9 cellular contexts compared by ENCODE assay signal in the genomic region with DNA sequence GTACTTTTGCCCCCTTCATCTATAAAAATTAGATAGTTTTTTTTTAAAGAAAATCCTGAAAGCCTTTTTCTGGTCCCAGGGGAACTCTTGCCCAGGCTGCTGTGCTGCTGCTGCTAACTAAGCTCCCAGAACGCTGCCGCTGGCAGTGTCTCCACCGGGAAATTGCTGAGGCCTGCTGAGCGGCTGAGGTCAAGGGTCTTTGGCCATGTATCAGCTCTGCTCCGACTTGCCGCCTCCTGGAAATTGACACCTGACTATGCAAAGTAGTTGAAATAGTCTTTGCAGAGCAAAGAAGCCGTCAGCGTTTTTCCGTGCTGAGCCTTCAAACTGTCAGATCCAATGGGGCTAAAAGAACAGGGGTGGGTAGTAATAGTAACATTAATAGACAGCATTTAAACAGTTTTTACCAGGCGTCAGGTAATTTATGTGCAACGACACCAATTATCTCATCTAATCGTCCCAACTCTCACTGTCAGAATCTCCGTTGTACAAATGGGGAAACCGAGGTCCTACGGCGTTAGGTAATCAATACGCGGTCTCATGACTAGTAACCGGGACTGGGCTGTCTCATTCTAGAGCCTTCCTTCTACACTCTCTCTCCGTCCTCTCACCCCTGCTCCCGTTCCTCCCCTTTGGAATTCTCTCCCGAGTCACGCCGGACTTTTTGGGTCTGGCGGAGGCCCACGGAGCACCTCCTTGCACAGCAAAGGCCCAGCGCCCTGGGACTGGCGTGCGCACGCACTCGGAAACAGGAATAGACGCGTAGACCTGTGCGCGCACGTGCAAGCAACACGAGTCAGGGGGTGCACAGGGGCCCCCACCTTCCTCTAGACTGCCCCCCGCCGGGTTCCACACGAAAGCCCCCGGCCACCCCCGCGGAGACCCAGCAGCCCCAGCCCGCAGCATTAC. TPM values are rescaled to one million over a fixed set of nuclear protein-coding genes. Genes with fewer than 3 reads are reported as not detected.
DNase-seq lines count a peak whose midpoint lies in the region; ATAC-seq, FAIRE-seq and TF ChIP-seq lines count a peak whose summit lies in the region.
"Had no signal": no experiment of that assay in that cellular context is flagged by ENCODE, and none has a peak within 500 bp of the region (broad histone marks: within the 10 kb centered on the region; RNA-seq: fewer than 3 reads in every experiment).

No MANE protein-coding gene starts in this region.

- H3K9ac ChIP-seq in GM12878 (ENCODE audit: control insufficient read depth, insufficient read depth, low read length): peak overlapping the region; percentile 61
- H3K9ac ChIP-seq in iPS-18a (ENCODE audit: low read length): peak overlapping the region; percentile 75

- H3K4me3 ChIP-seq in BJ (ENCODE audit: low read depth, low read length): peak overlapping the region; percentile 54
- H3K4me3 ChIP-seq in GM12878: peak overlapping the region; percentile 93
- H3K4me3 ChIP-seq in iPS-18a (ENCODE audit: low read length): peak overlapping the region; percentile 82
- H3K4me3 ChIP-seq in skeletal muscle cell (ENCODE audit: low read depth, low read length): peak overlapping the region; percentile 81

- TF ChIP-seq RAD21 in GM12878 (IDR thresholded peaks at IDR 0.05; ENCODE audit: insufficient read depth, low read depth, low read length): no peak

- TF ChIP-seq EP300 in GM12878 (IDR thresholded peaks at IDR 0.05; ENCODE audit: borderline replicate concordance in 1 of 2, control insufficient read depth in 1 of 2, low read depth in 2 of 2, low read length in 2 of 2): no peak

- CTCF ChIA-PET in BJ (lab: Yijun Ruan, JAX): interaction anchor here (0.6 to 1.3 kb wide), 4 partner anchors 12 to 453 kb away, joined by 3 to 4 read pairs (median 3); no protein-coding TSS in a partner anchor
- CTCF ChIA-PET in GM12878 (lab: Yijun Ruan, JAX): interaction anchor here (1.2 kb wide), 1 partner anchor 42 kb away, joined by 3 read pairs; no protein-coding TSS in a partner anchor

- SMC1A ChIA-PET in GM12878 (lab: Charles Lee; ENCODE audit: uncharacterized antibody, unreplicated experiment): no interaction called here

- DNase-seq in BJ (ENCODE audit: low read depth) (no peak), SK-MEL-5 (ENCODE audit: low read depth, low spot score) (peak; percentile 40), GM12878 (ENCODE audit: low read depth, low spot score) (no peak), skeletal muscle cell (ENCODE audit: low read depth) (no peak), kidney glomerular epithelial cell (lab: John Stamatoyannopoulos, UW) (no peak)

- TSS peak; percentile 71 for BruUV-seq in GM12878 (replicated peaks; lab: Mats Ljungman, UMichigan)

- H3K9me3 ChIP-seq in GM12878 (replicated peaks; ENCODE audit: control insufficient read depth, insufficient read depth, low read length) (no peaks in the 10 kb centered on the region), iPS-18a (ENCODE audit: control insufficient read depth, low read depth, low read length) (no peaks in the 10 kb centered on the region)

- ATAC-seq in GM19025 (IDR thresholded peaks at IDR 0.05; ENCODE audit: low read depth, unreplicated experiment): peak; percentile 48
- peak; percentile 66 for ATAC-seq in HG03175 (IDR thresholded peaks at IDR 0.05; ENCODE audit: unreplicated experiment)
- peak; percentile 78 for ATAC-seq in GM12878

- FAIRE-seq in GM12878 (lab: Jason Lieb, UNC): no peak

- H4K20me1 ChIP-seq in GM12878 (ENCODE audit: control insufficient read depth, insufficient read depth): no peaks in the 10 kb centered on the region

- no peak for TF ChIP-seq CTCF in BJ (IDR thresholded peaks at IDR 0.05; ENCODE audit: insufficient read depth, low read depth, low read length)
- no peak for TF ChIP-seq CTCF in GM12878 (IDR thresholded peaks at IDR 0.05 in 2 of 3, conservative IDR thresholded peaks at IDR 0.05 in 1 of 3; ENCODE audit: control insufficient read depth in 2 of 3, extremely low read depth in 1 of 3, insufficient read depth in 1 of 3, low read depth in 3 of 3, low read length in 3 of 3)

- H3K79me2 ChIP-seq in GM12878 (ENCODE audit: control insufficient read depth, insufficient read depth, low read length): no peaks in the 10 kb centered on the region

- H3K27me3 ChIP-seq in BJ (ENCODE audit: control insufficient read depth, insufficient read depth, low read length): peaks cover 5% of the 10 kb centered on the region
- H3K27me3 ChIP-seq in GM12878 (replicated peaks in 1 of 2; ENCODE audit: control insufficient read depth in 2 of 2, insufficient read depth in 2 of 2, low read length in 1 of 2): no peaks in the 10 kb centered on the region
- H3K27me3 ChIP-seq in iPS-18a (ENCODE audit: control insufficient read depth, insufficient read depth, low read length): peaks cover 16% of the 10 kb centered on the region

- no peak overlapping the region for H3K27ac ChIP-seq in GM12878 (ENCODE audit: control insufficient read depth, insufficient read depth)
- H3K27ac ChIP-seq in iPS-18a (ENCODE audit: low read length): no peak overlapping the region

- TF ChIP-seq POLR2A in GM12878 (IDR thresholded peaks at IDR 0.05; ENCODE audit: low read depth, low read length): no peak

- POLR2A ChIA-PET in BJ (lab: Charles Lee): no interaction called here
- POLR2A ChIA-PET in GM12878 (lab: Charles Lee): no interaction called here

- peak overlapping the region; percentile 89 for H2AFZ ChIP-seq in GM12878 (ENCODE audit: control insufficient read depth, low read depth, low read length)

- RAD21 ChIA-PET in GM12878 (lab: Charles Lee; ENCODE audit: unreplicated experiment): no interaction called here

- in situ Hi-C loops in SK-MEL-5 (cut with HindIII; ENCODE audit: low pct_unique_long_range_greater_than_20kb, low sequenced_read_pairs): no loop called here
- in situ Hi-C loops in GM12878 (cut with MboI): no loop called here

- H3K4me1 ChIP-seq in GM12878 (ENCODE audit: control insufficient read depth, insufficient read depth, low read length) (no peaks in the 10 kb centered on the region; the same call in 1 of the 2 replicates), iPS-18a (ENCODE audit: control insufficient read depth, low read depth, low read length) (peaks cover 12% of the 10 kb centered on the region)

- H3K36me3 ChIP-seq in BJ (ENCODE audit: control insufficient read depth, insufficient read depth, low read length): peaks cover 2% of the 10 kb centered on the region; the same call in 1 of the 2 replicates
- H3K36me3 ChIP-seq in GM12878 (ENCODE audit: control insufficient read depth in 2 of 2, insufficient read depth in 2 of 2, low read length in 1 of 2): no peaks in the 10 kb centered on the region
- H3K36me3 ChIP-seq in iPS-18a (ENCODE audit: control insufficient read depth, low read depth, low read length): peaks cover 14% of the 10 kb centered on the region

- intact Hi-C loops in GM12878 (cut with micrococcal nuclease; ENCODE audit: unreplicated experiment): no loop called here

- H3K4me2 ChIP-seq in GM12878 (ENCODE audit: control insufficient read depth, insufficient read depth): peak overlapping the region; percentile 92

- WGBS in GM12878 (ENCODE audit: insufficient coverage, insufficient replicate concordance, low lambda C conversion rate, missing lambda C conversion rate): 30% methylated on average over 44 of the region's 44 CpGs

RNA-seq across cellular contexts. Expression of a gene that starts 0.6 kb away (rescaled TPM):
- polyA plus RNA-seq in BJ (2011; rRNA removed) (23.7 and 26.6 TPM in 2 replicates), GM12878 (2011; rRNA removed) (8.6 and 8.7 TPM in 2 replicates), GM12878 (2014; fragmentation: Illumina TruSeq; extraction: Trizol) (9.1 and 13.6 TPM in 2 replicates), GM12878 (2014; fragmentation: Nextera tagmentation; extraction: Ambion mirVana) (1 to 10 TPM; 3.0 to 8.2 TPM), GM12878 (2014; rRNA removed) (18.0 and 25.9 TPM in 2 replicates), GM12878 (2016; fragmentation: Nextera tagmentation; extraction: Ambion mirVana) (10 to 100 TPM; 26.7 to 27.7 TPM)
- polyA minus RNA-seq in BJ (2011; rRNA and poly(A)+ RNA removed): 18.5 and 26.4 TPM in 2 replicates
- total RNA-seq in SK-MEL-5 (2014; rRNA removed; shearing (Covaris generic)): 37.9 and 55.5 TPM in 2 replicates
- 134 and 206 TPM in 2 replicates for polyA plus RNA-seq in SK-MEL-5 (2015; cell fraction: cytosol; rRNA removed)
- polyA plus RNA-seq in SK-MEL-5 (2015; cell fraction: nucleus; rRNA removed): 25.2 and 30.4 TPM in 2 replicates
- total RNA-seq in GM12878 (2013; cell fraction: nucleolus; rRNA removed): 4.9 and 6.3 TPM in 2 replicates
- total RNA-seq in GM12878 (2014; rRNA removed) (3.1 and 6.2 TPM in 2 replicates), GM12878 (2014; rRNA removed; fragmentation: Illumina TruSeq; extraction: Trizol) (8.0 and 10.0 TPM in 2 replicates), GM12878 (2021) (17.5 and 17.6 TPM in 2 replicates)
- polyA plus RNA-seq in GM12878 (2011; ENCODE audit: low read depth): 6.1 TPM
- 8.6 and 10.1 TPM in 2 replicates for polyA plus RNA-seq in GM12878 (2011; cell fraction: cytosol; rRNA removed)
- polyA plus RNA-seq in GM12878 (2011; cell fraction: nucleus; rRNA removed): 4.9 and 5.3 TPM in 2 replicates
- polyA plus RNA-seq in GM12878 (2012): 9.6 and 10.1 TPM in 2 replicates
- 9.6 and 9.8 TPM in 2 replicates for polyA minus RNA-seq in GM12878 (2011; rRNA and poly(A)+ RNA removed)
- polyA minus RNA-seq in GM12878 (2011; cell fraction: cytosol; rRNA and poly(A)+ RNA removed): 2.7 and 4.3 TPM in 2 replicates
- polyA minus RNA-seq in GM12878 (2011; cell fraction: nucleus; rRNA and poly(A)+ RNA removed): 2.3 and 3.0 TPM in 2 replicates

RNA-seq across cellular contexts. Expression of a gene that starts 3.7 kb away (rescaled TPM):
- polyA plus RNA-seq in BJ (2011; rRNA removed) (not detected in 2 replicates), GM12878 (2011; rRNA removed) (not detected in 2 replicates), GM12878 (2014; fragmentation: Illumina TruSeq; extraction: Trizol) (not detected in 2 replicates), GM12878 (2014; fragmentation: Nextera tagmentation; extraction: Ambion mirVana) (not detected), GM12878 (2014; rRNA removed) (not detected in 2 replicates), GM12878 (2016; fragmentation: Nextera tagmentation; extraction: Ambion mirVana) (not detected)
- polyA minus RNA-seq in BJ (2011; rRNA and poly(A)+ RNA removed): not detected in 2 replicates
- not detected in 2 replicates for total RNA-seq in SK-MEL-5 (2014; rRNA removed; shearing (Covaris generic))
- polyA plus RNA-seq in SK-MEL-5 (2015; cell fraction: cytosol; rRNA removed): not detected in 2 replicates
- polyA plus RNA-seq in SK-MEL-5 (2015; cell fraction: nucleus; rRNA removed): not detected in 2 replicates
- total RNA-seq in GM12878 (2013; cell fraction: nucleolus; rRNA removed): not detected in 2 replicates
- total RNA-seq in GM12878 (2014; rRNA removed) (not detected in 2 replicates), GM12878 (2014; rRNA removed; fragmentation: Illumina TruSeq; extraction: Trizol) (not detected in 2 replicates), GM12878 (2021) (not detected in 2 replicates)
- polyA plus RNA-seq in GM12878 (2011; ENCODE audit: low read depth): not detected
- not detected in 2 replicates for polyA plus RNA-seq in GM12878 (2011; cell fraction: cytosol; rRNA removed)
- polyA plus RNA-seq in GM12878 (2011; cell fraction: nucleus; rRNA removed): not detected in 2 replicates
- not detected in 2 replicates for polyA plus RNA-seq in GM12878 (2012)
- not detected in 2 replicates for polyA minus RNA-seq in GM12878 (2011; rRNA and poly(A)+ RNA removed)
- polyA minus RNA-seq in GM12878 (2011; cell fraction: cytosol; rRNA and poly(A)+ RNA removed): not detected in 2 replicates
- not detected in 2 replicates for polyA minus RNA-seq in GM12878 (2011; cell fraction: nucleus; rRNA and poly(A)+ RNA removed)
- total RNA-seq: T-helper 2 cell treated with Interferon-gamma antibody and Interleukin-4, amounts not matched to agents 100 ng/mL and 5 ng/mL, for 36 hours had no signal
